8 cellular contexts compared by ENCODE assay signal in genomic region chr5:55540024-55540423, GRCh38. TPM values are rescaled to one million over a fixed set of nuclear protein-coding genes. Genes with fewer than 3 reads are reported as not detected.
DNase-seq lines count a peak whose midpoint lies in the region; ATAC-seq, FAIRE-seq and TF ChIP-seq lines count a peak whose summit lies in the region.
"Had no signal": no experiment of that assay in that cellular context is flagged by ENCODE, and none has a peak within 500 bp of the region (broad histone marks: within the 10 kb centered on the region; RNA-seq: fewer than 3 reads in every experiment).

No MANE protein-coding gene starts in this region.

- no peaks in the 10 kb centered on the region for H3K9me3 Mint-ChIP-seq in HFFc6

- H3K27ac Mint-ChIP-seq in HFFc6 = no peak overlapping the region

- no peak for TF ChIP-seq CTCF in HFFc6 (IDR thresholded peaks at IDR 0.05)

- no peaks in the 10 kb centered on the region; the same call in 1 of the 2 replicates for H3K27me3 Mint-ChIP-seq in HFFc6 (ENCODE audit: insufficient read depth)

- peak; percentile 92 for FAIRE-seq in GM12891 (lab: Jason Lieb, UNC)

- no peak for TF ChIP-seq POLR2A in GM12891 (IDR thresholded peaks at IDR 0.05; ENCODE audit: low read depth, low read length)

- no peak overlapping the region for H3K4me3 Mint-ChIP-seq in HFFc6

- H3K4me1 Mint-ChIP-seq in HFFc6 (ENCODE audit: low read depth) = peaks cover 32% of the 10 kb centered on the region

- no peaks in the 10 kb centered on the region for H3K36me3 Mint-ChIP-seq in HFFc6 (ENCODE audit: low read depth)

- ATAC-seq in HG03095 (IDR thresholded peaks at IDR 0.05; ENCODE audit: unreplicated experiment) = no peak
- ATAC-seq: Right ventricle myocardium inferior had no signal

- DNase-seq in GM12891 (ENCODE audit: insufficient read length, low spot score) = no peak
- peak; percentile 25 for DNase-seq in HFFc6
- peak; percentile 40 for DNase-seq in RKO (ENCODE audit: low spot score)
- DNase-seq in foreskin melanocyte = peak; percentile 1
- no peak for DNase-seq in NCI-H2107 (lab: John Stamatoyannopoulos, UW)
- no peak for DNase-seq in GM03348 (ENCODE audit: low spot score)

TF ChIP-seq in GM12891, 5 proteins besides CTCF, POLR2A, EP300 and RAD21:
- TF ChIP-seq SPI1 (IDR thresholded peaks at IDR 0.05; ENCODE audit: low read depth, low read length) = no peak
- TF ChIP-seq POU2F2 (IDR thresholded peaks at IDR 0.05; ENCODE audit: low read depth, low read length) = 0 out of 2 replicates have a peak, but pooled peaks have one; percentile 57

RNA-seq across cellular contexts. Expression of gene PLPP1, which starts 5.3 kb away (rescaled TPM):
- polyA plus RNA-seq in GM12891 (2012; ENCODE audit: low read depth, missing spikeins) = 2.3 TPM
- total RNA-seq in HFFc6 (2021; fragmentation: NEBNext Ultra II Directional; extraction: Animal tissue kit (Norgen Biotek cat#: 25700)) = 10 to 100 TPM; 20.4 to 28.0 (median 23.3) TPM

Comparison
In these comparisons a context has a peak if more than half of its experiments do, and no peak if none do; other contexts are left out.
1. DNase-seq: peak in HFFc6 (single experiment), RKO (single experiment) and foreskin melanocyte (single experiment); none in GM12891 (single experiment), NCI-H2107 (single experiment) and GM03348 (single experiment).